Comparison of ENCODE assay signal across 1 cellular context in genomic region chr18:62584241-62585120, GRCh38.
TF ChIP-seq lines count a peak whose summit lies in the region.

No MANE protein-coding gene starts in this region.

TF ChIP-seq in IMR-90, 13 proteins besides CTCF, POLR2A, EP300 and RAD21:
- peak; percentile 99 for TF ChIP-seq SMC3 (IDR thresholded peaks at IDR 0.05; ENCODE audit: low read depth, low read length)
- peak; percentile 30; the same call in 1 of the 2 replicates for TF ChIP-seq MAZ (IDR thresholded peaks at IDR 0.05; ENCODE audit: borderline replicate concordance, low read depth, low read length)
- no peak for TF ChIP-seq BHLHE40 (IDR thresholded peaks at IDR 0.05; ENCODE audit: low read depth, low read length)
